Comparison of ENCODE assay signal across 23 cellular contexts in genomic region chr17:78965369-78965982, GRCh38. TPM values are rescaled to one million over a fixed set of nuclear protein-coding genes. Genes with fewer than 3 reads are reported as not detected.
DNase-seq lines count a peak whose midpoint lies in the region; ATAC-seq and TF ChIP-seq lines count a peak whose summit lies in the region.
"Had no signal": no experiment of that assay in that cellular context is flagged by ENCODE, and none has a peak within 500 bp of the region (broad histone marks: within the 10 kb centered on the region; RNA-seq: fewer than 3 reads in every experiment).

No MANE protein-coding gene starts in this region.

- H3K4me1 Mint-ChIP-seq in IgD-negative memory B cell, result peaks cover 5 to 19% (median 15%) of the 10 kb centered on the region in 3 donors

- peaks cover 2% of the 10 kb centered on the region for H3K27me3 Mint-ChIP-seq in IgD-negative memory B cell
- H3K27me3 Mint-ChIP-seq: CD4-positive, alpha-beta T cell; stimulated activated naive CD8-positive, alpha-beta T cell treated with anti-CD3 and anti-CD28 coated beads, Interleukin-15, amount 100 ng/mL, for 72 hours had no signal

- H3K4me3 Mint-ChIP-seq in IgD-negative memory B cell, result peak overlapping the region in 3 of 4 donors; percentile 50 to 81 (median 70)
- H3K4me3 Mint-ChIP-seq: activated naive CD4-positive, alpha-beta T cell treated with anti-CD3 and anti-CD28 coated beads for 36 hours; CD4-positive, alpha-beta T cell; stimulated activated naive CD8-positive, alpha-beta T cell treated with anti-CD3 and anti-CD28 coated beads, Interleukin-15, amount 100 ng/mL, for 72 hours; T-helper 1 cell treated with Interleukin-12 subunit alpha and Interleukin-12 subunit beta and Interleukin-4 antibody, amounts not matched to agents 30 μg/mL and 1 μg/mL, for 36 hours had no signal

- no peak overlapping the region for H3K27ac Mint-ChIP-seq in IgD-negative memory B cell
- H3K27ac Mint-ChIP-seq: activated naive CD4-positive, alpha-beta T cell treated with anti-CD3 and anti-CD28 coated beads for 36 hours; CD4-positive, alpha-beta T cell; stimulated activated naive CD8-positive, alpha-beta T cell treated with anti-CD3 and anti-CD28 coated beads, Interleukin-15, amount 100 ng/mL, for 72 hours; T-helper 1 cell treated with Interleukin-12 subunit alpha and Interleukin-12 subunit beta and Interleukin-4 antibody, amounts not matched to agents 30 μg/mL and 1 μg/mL, for 36 hours had no signal

- peak overlapping the region; percentile 89 for H3K4me2 ChIP-seq in BLaER1

- peak overlapping the region; percentile 26; the same call in 1 of the 2 replicates for H3K9ac ChIP-seq in BLaER1

- peaks cover 7% of the 10 kb centered on the region for H4K20me1 ChIP-seq in BLaER1

- POLR2A ChIA-PET in RWPE1 (lab: Yijun Ruan, JAX; ENCODE audit: low non-redundant PET), result interaction anchor here (0.5 kb wide), 1 partner anchor 21 kb away, joined by 7 read pairs; no protein-coding TSS in a partner anchor

- H3K36me3 ChIP-seq in BLaER1 (no peaks in the 10 kb centered on the region), upper lobe of right lung (no peaks in the 10 kb centered on the region)
- H3K36me3 ChIP-seq: pancreas, WERI-Rb-1 had no signal

- no peak for TF ChIP-seq CTCF in RWPE1 (conservative IDR thresholded peaks at IDR 0.05; ENCODE audit: low read depth)
- no peak for TF ChIP-seq CTCF in upper lobe of right lung (IDR thresholded peaks at IDR 0.05)

- H3K4me1 ChIP-seq in BLaER1 (peaks cover 97% of the 10 kb centered on the region), upper lobe of right lung (peaks cover 3% of the 10 kb centered on the region)
- H3K4me1 ChIP-seq: pancreas had no signal

- ATAC-seq in upper lobe of right lung (no peak), HG02623 (IDR thresholded peaks at IDR 0.05; ENCODE audit: unreplicated experiment) (no peak)
- ATAC-seq: pancreas; stimulated activated naive CD8-positive, alpha-beta T cell treated with anti-CD3 and anti-CD28 coated beads, Interleukin-15, amount 100 ng/mL, for 72 hours had no signal

- H3K9me3 ChIP-seq in BLaER1 (no peaks in the 10 kb centered on the region), upper lobe of right lung (no peaks in the 10 kb centered on the region)
- H3K9me3 ChIP-seq: pancreas had no signal

- intact Hi-C loops in upper lobe of right lung (cut with DNase I), result no loop called here

- H3K27ac ChIP-seq in BLaER1 (peak overlapping the region; percentile 69), RWPE1 (peak overlapping the region; percentile 3; the same call in 1 of the 2 replicates), upper lobe of right lung (no peak overlapping the region)
- H3K27ac ChIP-seq: pancreas, WERI-Rb-1 had no signal

- H3K36me3 Mint-ChIP-seq in IgD-negative memory B cell, result no peaks in the 10 kb centered on the region

- H3K27me3 ChIP-seq in BLaER1 (no peaks in the 10 kb centered on the region), upper lobe of right lung (no peaks in the 10 kb centered on the region)
- H3K27me3 ChIP-seq: pancreas had no signal

- H3K9me3 Mint-ChIP-seq in IgD-negative memory B cell, result no peaks in the 10 kb centered on the region
- H3K9me3 Mint-ChIP-seq: activated naive CD4-positive, alpha-beta T cell treated with anti-CD3 and anti-CD28 coated beads for 36 hours; CD4-positive, alpha-beta T cell; stimulated activated naive CD8-positive, alpha-beta T cell treated with anti-CD3 and anti-CD28 coated beads, Interleukin-15, amount 100 ng/mL, for 72 hours; T-helper 1 cell treated with Interleukin-12 subunit alpha and Interleukin-12 subunit beta and Interleukin-4 antibody, amounts not matched to agents 30 μg/mL and 1 μg/mL, for 36 hours had no signal

- DNase-seq in NCI-H2107 treated with DMSO at 0.1 percent for 48 hours (lab: John Stamatoyannopoulos, UW; ENCODE audit: unreplicated experiment) (peak; percentile 61), RWPE1 (ENCODE audit: low spot score) (no peak), putamen (ENCODE audit: low spot score) (no peak), upper lobe of right lung (no peak), GDM1 (lab: John Stamatoyannopoulos, UW) (no peak)
- DNase-seq: ACHN; activated CD4-positive, alpha-beta T cell treated with anti-CD3 and anti-CD28 coated beads, Interleukin-2, amount 50 U/mL, for 48 hours; activated naive CD4-positive, alpha-beta T cell treated with anti-CD3 and anti-CD28 coated beads for 36 hours; activated T-cell treated with anti-CD3 and anti-CD28 coated beads, Interleukin-2, amount 50 U/mL, for 1 hour; aorta; CD4-positive, alpha-beta T cell; head of caudate nucleus; Kasumi-1; pancreas; Right ventricle myocardium superior; stimulated activated CD4-positive, alpha-beta T cell treated with anti-CD3 and anti-CD28 coated beads, Interleukin-2, amount 100 ng/mL, for 24 hours; stimulated activated naive CD8-positive, alpha-beta T cell treated with anti-CD3 and anti-CD28 coated beads, Interleukin-15, amount 100 ng/mL, for 72 hours; WERI-Rb-1 had no signal

- CTCF ChIA-PET in RWPE1 (lab: Yijun Ruan, JAX), result interaction anchor here (0.9 kb wide), 1 partner anchor 42 kb away, joined by 3 read pairs; no protein-coding TSS in a partner anchor

- H3K4me3 ChIP-seq in BLaER1, result peak overlapping the region; percentile 44
- no peak overlapping the region for H3K4me3 ChIP-seq in upper lobe of right lung
- H3K4me3 ChIP-seq: lung, pancreas had no signal

RNA-seq across cellular contexts. Expression of gene LGALS3BP, which starts 14.2 kb away (rescaled TPM):
- 3.9 TPM for polyA plus RNA-seq in IgD-negative memory B cell
- 405 TPM for total RNA-seq in upper lobe of right lung

RNA-seq across cellular contexts. Expression of gene TIMP2, which starts 40.3 kb away (rescaled TPM):
- 0.34 TPM for polyA plus RNA-seq in IgD-negative memory B cell
- 318 TPM for total RNA-seq in upper lobe of right lung

RNA-seq across cellular contexts. Expression of gene CANT1, which starts 44.1 kb away (rescaled TPM):
- 8.6 TPM for polyA plus RNA-seq in IgD-negative memory B cell
- total RNA-seq in upper lobe of right lung, result 59.6 TPM

RNA-seq across cellular contexts. Expression of gene C1QTNF1, which starts 58.5 kb away (rescaled TPM):
- not detected for polyA plus RNA-seq in IgD-negative memory B cell
- 28.3 TPM for total RNA-seq in upper lobe of right lung
- total RNA-seq: CD4-positive, alpha-beta T cell had no signal
